19 cellular contexts compared by ENCODE assay signal in the genomic region with DNA sequence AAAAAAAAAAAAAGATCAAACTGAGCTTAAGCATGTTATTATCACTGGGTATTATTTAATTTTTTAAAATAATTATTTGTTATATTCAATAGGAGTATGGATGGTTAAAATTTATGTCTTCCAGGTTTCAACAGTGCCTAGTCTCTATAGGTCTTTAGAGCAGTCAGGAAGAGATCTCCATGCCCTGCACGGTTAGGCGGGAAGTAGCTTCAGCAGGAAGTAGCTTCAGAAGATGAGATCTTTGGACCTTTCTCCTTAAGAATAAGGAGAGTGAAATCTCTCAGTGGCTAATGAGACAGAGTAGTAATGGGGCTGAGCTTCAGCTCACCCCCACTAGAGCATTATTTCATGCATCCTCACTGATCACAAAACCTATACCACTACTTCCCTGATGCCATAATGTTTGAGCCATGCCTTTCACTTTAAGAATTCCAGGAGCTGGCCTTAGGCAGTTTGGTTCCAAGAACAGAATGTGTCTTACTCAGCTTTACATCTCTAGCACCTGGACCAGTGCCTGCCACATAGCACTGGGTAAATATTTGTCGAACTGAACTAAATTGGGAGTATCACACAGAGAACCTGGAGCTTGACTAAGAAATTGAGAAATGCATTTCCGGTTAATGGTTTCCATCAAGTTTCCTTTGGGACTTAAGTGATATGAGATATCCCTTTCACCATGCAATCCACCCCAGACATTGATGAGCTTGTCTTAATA. TPM values are rescaled to one million over a fixed set of nuclear protein-coding genes. Genes with fewer than 3 reads are reported as not detected.
DNase-seq lines count a peak whose midpoint lies in the region; ATAC-seq and TF ChIP-seq lines count a peak whose summit lies in the region.
"Had no signal": no experiment of that assay in that cellular context is flagged by ENCODE, and none has a peak within 500 bp of the region (broad histone marks: within the 10 kb centered on the region; RNA-seq: fewer than 3 reads in every experiment).

No MANE protein-coding gene starts in this region.

- no peaks in the 10 kb centered on the region for H3K27me3 ChIP-seq in body of pancreas
- no peaks in the 10 kb centered on the region for H3K27me3 ChIP-seq in lung (ENCODE audit: control insufficient read depth, insufficient read depth)
- H3K27me3 ChIP-seq: tibial nerve had no signal

- H3K36me3 ChIP-seq in body of pancreas (replicated peaks in 1 of 2; ENCODE audit: insufficient read depth in 1 of 2, low read depth in 2 of 2) (no peaks in the 10 kb centered on the region), lung (ENCODE audit: control insufficient read depth in 2 of 2, insufficient read depth in 2 of 2, low read length in 2 of 2) (no peaks in the 10 kb centered on the region)
- H3K36me3 ChIP-seq: tibial nerve had no signal

- TF ChIP-seq POLR2A in body of pancreas (IDR thresholded peaks at IDR 0.05) = no peak

- intact Hi-C loops in Right ventricle myocardium superior (cut with DNase I) = no loop called here
- intact Hi-C loops in left cardiac atrium (cut with DNase I) = no loop called here
- intact Hi-C loops in body of pancreas (cut with DNase I) = no loop called here

- DNase-seq in Right ventricle myocardium superior = no peak
- no peak for DNase-seq in left cardiac atrium
- DNase-seq in body of pancreas = peak; percentile 81 to 90 (median 89)
- peak; percentile 72 for DNase-seq in lung (ENCODE audit: low spot score)
- no peak for DNase-seq in NCI-H510A treated with DMSO at 0.1 percent for 48 hours (lab: John Stamatoyannopoulos, UW)
- no peak for DNase-seq in SKM-1 (lab: John Stamatoyannopoulos, UW; ENCODE audit: unreplicated experiment)
- DNase-seq in GDM1 (lab: John Stamatoyannopoulos, UW) = no peak
- DNase-seq: activated CD4-positive, CD25-positive, alpha-beta regulatory T cell treated with anti-CD3 and anti-CD28 coated beads, Interleukin-2, amount 50 U/mL, for 72 hours; erythroblast; kidney; MV-4-11; NCI-H226; occipital lobe; OCI-M1; stimulated activated CD4-positive, alpha-beta T cell treated with anti-CD3 and anti-CD28 coated beads, Interleukin-4, amount 100 ng/mL, for 24 hours; T-helper 1 cell had no signal

- H3K9me3 ChIP-seq in body of pancreas (no peaks in the 10 kb centered on the region), lung (ENCODE audit: control insufficient read depth in 2 of 2, insufficient read depth in 1 of 2, low read length in 1 of 2) (no peaks in the 10 kb centered on the region)

- 24 to 31% methylated on average over 4 of the region's 4 CpGs for whole genome bisulfite sequencing in body of pancreas, 2 donors
- 67 to 73% methylated on average over 4 of the region's 4 CpGs for WGBS in lung, 2 donors

- peak; percentile 46 for ATAC-seq in Right ventricle myocardium superior (ENCODE audit: poor library complexity)
- ATAC-seq in left cardiac atrium = no peak
- peak; percentile 98 for ATAC-seq in body of pancreas
- peak; percentile 81 for ATAC-seq in lung (ENCODE audit: insufficient read depth, low FRiP score)
- ATAC-seq in HG02623 (IDR thresholded peaks at IDR 0.05; ENCODE audit: unreplicated experiment) = no peak
- ATAC-seq: HepG2 had no signal

- H3K4me3 ChIP-seq in body of pancreas (no peak overlapping the region), lung (no peak overlapping the region)
- H3K4me3 ChIP-seq: tibial nerve had no signal

- peaks cover 28% of the 10 kb centered on the region for H3K4me1 ChIP-seq in body of pancreas
- no peaks in the 10 kb centered on the region for H3K4me1 ChIP-seq in lung (ENCODE audit: control insufficient read depth in 2 of 2, insufficient read depth in 2 of 2, low read length in 2 of 2)
- H3K4me1 ChIP-seq: tibial nerve had no signal

- TF ChIP-seq CTCF in body of pancreas (IDR thresholded peaks at IDR 0.05) (no peak), lung (IDR thresholded peaks at IDR 0.05; ENCODE audit: control extremely low read depth, extremely low read depth) (no peak)

- peak overlapping the region in 3 of 4 donors; percentile 2 to 72 (median 63) for H3K27ac ChIP-seq in body of pancreas
- H3K27ac ChIP-seq in lung (ENCODE audit: low read depth in 1 of 2, low read length in 1 of 2) = no peak overlapping the region
- H3K27ac ChIP-seq: tibial nerve had no signal

RNA-seq across cellular contexts. Expression of a gene that starts 43.5 kb away (rescaled TPM):
- total RNA-seq in Right ventricle myocardium superior (88.4 TPM), left cardiac atrium (10 to 100 TPM; 46.2 to 52.1 TPM), body of pancreas (10 to 100 TPM; 27.0 to 57.7 TPM), lung (100 to 1,000 TPM in 1 of 2 donors, 10 to 100 TPM in 1; 49.5 to 105 TPM)
- polyA plus RNA-seq in lung = 100 to 1,000 TPM in 1 of 2 donors, 10 to 100 TPM in 1; 77.3 to 122 TPM

Comparison
In these comparisons a context has a peak if more than half of its experiments do, and no peak if none do; other contexts are left out.
1. ATAC-seq: peak in Right ventricle myocardium superior (single experiment), body of pancreas (single experiment) and lung (single experiment); none in left cardiac atrium (0 of 2) and HG02623 (single experiment).
2. DNase-seq: peak in body of pancreas (4 of 4) and lung (single experiment); none in Right ventricle myocardium superior (single experiment), left cardiac atrium (single experiment), NCI-H510A treated with DMSO at 0.1 percent for 48 hours (single experiment), SKM-1 (single experiment) and GDM1 (single experiment).
3. H3K27ac ChIP-seq: peak in body of pancreas (3 of 4); none in lung (0 of 2).